Comparison of ENCODE assay signal across 1 cellular context in genomic region chr19:34474233-34474989, GRCh38.
TF ChIP-seq lines count a peak whose summit lies in the region.

No MANE protein-coding gene starts in this region.

TF ChIP-seq in SK-N-SH treated with all-trans-retinoic acid at 6 μM for 48 hours, 23 proteins besides CTCF, POLR2A, EP300 and RAD21 (continued from another document):
- TF ChIP-seq, protein P1, sequence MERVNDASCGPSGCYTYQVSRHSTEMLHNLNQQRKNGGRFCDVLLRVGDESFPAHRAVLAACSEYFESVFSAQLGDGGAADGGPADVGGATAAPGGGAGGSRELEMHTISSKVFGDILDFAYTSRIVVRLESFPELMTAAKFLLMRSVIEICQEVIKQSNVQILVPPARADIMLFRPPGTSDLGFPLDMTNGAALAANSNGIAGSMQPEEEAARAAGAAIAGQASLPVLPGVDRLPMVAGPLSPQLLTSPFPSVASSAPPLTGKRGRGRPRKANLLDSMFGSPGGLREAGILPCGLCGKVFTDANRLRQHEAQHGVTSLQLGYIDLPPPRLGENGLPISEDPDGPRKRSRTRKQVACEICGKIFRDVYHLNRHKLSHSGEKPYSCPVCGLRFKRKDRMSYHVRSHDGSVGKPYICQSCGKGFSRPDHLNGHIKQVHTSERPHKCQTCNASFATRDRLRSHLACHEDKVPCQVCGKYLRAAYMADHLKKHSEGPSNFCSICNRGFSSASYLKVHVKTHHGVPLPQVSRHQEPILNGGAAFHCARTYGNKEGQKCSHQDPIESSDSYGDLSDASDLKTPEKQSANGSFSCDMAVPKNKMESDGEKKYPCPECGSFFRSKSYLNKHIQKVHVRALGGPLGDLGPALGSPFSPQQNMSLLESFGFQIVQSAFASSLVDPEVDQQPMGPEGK (CRISPR knock-in tag; IDR thresholded peaks at IDR 0.05; ENCODE audit: borderline replicate concordance): no peak
- TF ChIP-seq SNAI2 (CRISPR knock-in tag; IDR thresholded peaks at IDR 0.05): no peak
